In the genomic region with DNA sequence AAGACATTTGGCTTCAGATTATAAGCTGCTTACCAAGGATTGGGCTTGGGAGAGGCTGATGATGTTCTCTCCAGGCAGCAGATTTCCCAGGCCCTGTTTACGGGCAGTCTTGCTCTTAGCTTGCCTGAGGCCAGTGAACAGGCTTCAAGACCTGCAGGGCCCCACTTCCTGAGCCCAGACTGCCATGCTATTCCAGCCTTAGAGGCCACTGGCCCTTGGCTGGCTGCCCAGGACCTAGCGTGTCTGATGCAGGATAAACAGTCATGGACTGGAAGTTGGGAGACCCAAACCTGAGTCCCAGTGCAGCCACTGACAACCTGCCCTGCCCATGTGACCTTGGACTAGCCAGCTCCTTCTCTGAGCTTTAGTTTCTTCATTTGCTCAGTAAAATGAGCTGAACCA, we compare ENCODE assay signal across 15 cellular contexts. TPM values are rescaled to one million over a fixed set of nuclear protein-coding genes. Genes with fewer than 3 reads are reported as not detected.
DNase-seq lines count a peak whose midpoint lies in the region; ATAC-seq and TF ChIP-seq lines count a peak whose summit lies in the region.
"Had no signal": no experiment of that assay in that cellular context is flagged by ENCODE, and none has a peak within 500 bp of the region (broad histone marks: within the 10 kb centered on the region; RNA-seq: fewer than 3 reads in every experiment).

No MANE protein-coding gene starts in this region.

- H3K27me3 ChIP-seq in SJCRH30 (no peaks in the 10 kb centered on the region), ovary (no peaks in the 10 kb centered on the region)

- no peak for TF ChIP-seq EP300 in ovary (IDR thresholded peaks at IDR 0.05)

- H3K27ac ChIP-seq in SJCRH30: peak overlapping the region; percentile 96
- no peak overlapping the region for H3K27ac ChIP-seq in ovary

- no peak for TF ChIP-seq CTCF in ovary (IDR thresholded peaks at IDR 0.05)

- intact Hi-C loops in Right ventricle myocardium superior (cut with DNase I): no loop called here
- intact Hi-C loops in ovary (cut with DNase I): no loop called here

- H3K4me3 ChIP-seq in SJCRH30 (no peak overlapping the region), ovary (no peak overlapping the region)

- DNase-seq in DMS53 treated with DMSO at 0.1 percent for 48 hours (lab: John Stamatoyannopoulos, UW; ENCODE audit: unreplicated experiment) (peak; percentile 12), SJCRH30 (peak; percentile 90 to 94), Right ventricle myocardium superior (peak; percentile 71), ovary (peak in 4 of 5 donors; percentile 39 to 71 (median 64)), NCI-H2081 treated with DMSO at 0.1 percent for 48 hours (lab: John Stamatoyannopoulos, UW) (no peak), OCI-M2 (lab: John Stamatoyannopoulos, UW; ENCODE audit: unreplicated experiment) (no peak), NCI-H1092 treated with DMSO at 0.1 percent for 48 hours (lab: John Stamatoyannopoulos, UW) (no peak), NCI-H1436 (lab: John Stamatoyannopoulos, UW) (no peak)
- DNase-seq: activated CD4-positive, alpha-beta memory T cell treated with anti-CD3 and anti-CD28 coated beads for 36 hours; activated naive CD4-positive, alpha-beta T cell treated with anti-CD3 and anti-CD28 coated beads, Interleukin-2, amount 10 ng/mL, durations not matched to agents 7 days and 5 days; CD4-positive, CD25-positive, alpha-beta regulatory T cell; endodermal cell; HCEC 1CT; NCI-H526 had no signal

- H3K9me3 ChIP-seq in SJCRH30 (replicated peaks) (no peaks in the 10 kb centered on the region), ovary (no peaks in the 10 kb centered on the region)

- H3K36me3 ChIP-seq in SJCRH30 (peaks cover 4% of the 10 kb centered on the region; the same call in 1 of the 2 replicates), ovary (no peaks in the 10 kb centered on the region)

- WGBS in ovary, 3 donors: 56 to 62% (median 58%) methylated on average over 2 of the region's 2 CpGs

- TF ChIP-seq POLR2A in ovary (IDR thresholded peaks at IDR 0.05): no peak

- H3K4me1 ChIP-seq in SJCRH30: peaks cover 48% of the 10 kb centered on the region
- H3K4me1 ChIP-seq in ovary (ENCODE audit: insufficient read depth): peaks cover 27% of the 10 kb centered on the region

- ATAC-seq in Right ventricle myocardium superior (ENCODE audit: poor library complexity): no peak

RNA-seq across cellular contexts. Expression of a gene that starts 2.9 kb away (rescaled TPM):
- 259 and 261 TPM in 2 replicates for total RNA-seq in SJCRH30 (2014; rRNA removed; shearing (Covaris generic))
- total RNA-seq in Right ventricle myocardium superior: 110 TPM
- total RNA-seq in ovary: 10 to 100 TPM; 26.7 to 54.9 (median 43.7) TPM
- 10 to 100 TPM; 24.8 to 58.9 TPM for polyA plus RNA-seq in ovary

RNA-seq across cellular contexts. Expression of a gene that starts 42.8 kb away (rescaled TPM):
- 37.7 and 40.4 TPM in 2 replicates for total RNA-seq in SJCRH30 (2014; rRNA removed; shearing (Covaris generic))
- total RNA-seq in Right ventricle myocardium superior (36.6 TPM), ovary (100 to 1,000 TPM in 1 of 7 donors, 10 to 100 TPM in 6; 38.5 to 103 (median 74.8) TPM)
- 10 to 100 TPM; 35.4 to 77.1 TPM for polyA plus RNA-seq in ovary

RNA-seq across cellular contexts. Expression of a gene that starts 54.7 kb away (rescaled TPM):
- total RNA-seq in SJCRH30 (2014; rRNA removed; shearing (Covaris generic)): 0.13 TPM in 1 of 2 replicates, not detected in the other
- total RNA-seq in Right ventricle myocardium superior: not detected
- 1 to 10 TPM in 3 of 7 donors, under 1 TPM in 2, not detected in 2; 0.87 to 6.7 (median 1.4) TPM for total RNA-seq in ovary
- polyA plus RNA-seq in ovary: under 1 TPM; 0.17 to 0.24 TPM
- total RNA-seq: activated CD4-positive, alpha-beta memory T cell treated with anti-CD3 and anti-CD28 coated beads for 36 hours; CD4-positive, CD25-positive, alpha-beta regulatory T cell; T-helper 1 cell treated with Interleukin-12 subunit alpha and Interleukin-12 subunit beta and Interleukin-4 antibody, amounts not matched to agents 30 ng/mL and 1 ng/mL, for 36 hours had no signal
- polyA plus RNA-seq: CD4-positive, CD25-positive, alpha-beta regulatory T cell had no signal

RNA-seq across cellular contexts. Expression of a gene that starts 54.7 kb away (rescaled TPM):
- not detected in 2 replicates for total RNA-seq in SJCRH30 (2014; rRNA removed; shearing (Covaris generic))
- total RNA-seq in Right ventricle myocardium superior (not detected), ovary (1 to 10 TPM in 1 of 7 donors, under 1 TPM in 2, not detected in 4; 0.33 to 3.8 (median 0.72) TPM)
- polyA plus RNA-seq in ovary: not detected
- total RNA-seq: activated CD4-positive, alpha-beta memory T cell treated with anti-CD3 and anti-CD28 coated beads for 36 hours; CD4-positive, CD25-positive, alpha-beta regulatory T cell; T-helper 1 cell treated with Interleukin-12 subunit alpha and Interleukin-12 subunit beta and Interleukin-4 antibody, amounts not matched to agents 30 ng/mL and 1 ng/mL, for 36 hours had no signal
- polyA plus RNA-seq: CD4-positive, CD25-positive, alpha-beta regulatory T cell had no signal

Comparison
In these comparisons a context has a peak if more than half of its experiments do, and no peak if none do; other contexts are left out.
1. DNase-seq: peak in DMS53 treated with DMSO at 0.1 percent for 48 hours (single experiment), SJCRH30 (2 of 2), Right ventricle myocardium superior (single experiment) and ovary (4 of 5); none in NCI-H2081 treated with DMSO at 0.1 percent for 48 hours (single experiment), OCI-M2 (single experiment), NCI-H1092 treated with DMSO at 0.1 percent for 48 hours (single experiment) and NCI-H1436 (single experiment).